1 cellular context compared by ENCODE assay signal in the genomic region with DNA sequence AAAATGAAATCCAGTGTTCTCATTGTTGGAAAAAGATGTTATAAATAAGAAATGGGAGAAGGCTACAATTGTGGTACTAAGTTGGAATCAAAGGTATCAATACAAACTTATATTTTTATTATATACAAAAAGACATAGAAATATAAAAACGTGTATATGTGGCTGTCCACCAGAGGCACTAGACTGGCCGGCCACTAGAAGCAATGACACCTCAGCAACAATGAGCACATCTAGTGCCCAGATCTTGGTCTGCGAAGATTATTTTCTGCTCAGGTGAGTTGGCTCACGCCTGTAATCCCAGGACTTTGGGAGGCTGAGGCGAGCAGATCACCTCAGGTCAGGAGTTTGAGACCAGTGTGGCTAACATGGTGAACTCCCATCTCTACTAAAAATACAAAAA.
TF ChIP-seq lines count a peak whose summit lies in the region.

No MANE protein-coding gene starts in this region.

TF ChIP-seq in H1, 55 proteins besides CTCF, POLR2A, EP300 and RAD21:
- TF ChIP-seq, protein P1, sequence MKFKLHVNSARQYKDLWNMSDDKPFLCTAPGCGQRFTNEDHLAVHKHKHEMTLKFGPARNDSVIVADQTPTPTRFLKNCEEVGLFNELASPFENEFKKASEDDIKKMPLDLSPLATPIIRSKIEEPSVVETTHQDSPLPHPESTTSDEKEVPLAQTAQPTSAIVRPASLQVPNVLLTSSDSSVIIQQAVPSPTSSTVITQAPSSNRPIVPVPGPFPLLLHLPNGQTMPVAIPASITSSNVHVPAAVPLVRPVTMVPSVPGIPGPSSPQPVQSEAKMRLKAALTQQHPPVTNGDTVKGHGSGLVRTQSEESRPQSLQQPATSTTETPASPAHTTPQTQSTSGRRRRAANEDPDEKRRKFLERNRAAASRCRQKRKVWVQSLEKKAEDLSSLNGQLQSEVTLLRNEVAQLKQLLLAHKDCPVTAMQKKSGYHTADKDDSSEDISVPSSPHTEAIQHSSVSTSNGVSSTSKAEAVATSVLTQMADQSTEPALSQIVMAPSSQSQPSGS (IDR thresholded peaks at IDR 0.05; ENCODE audit: low read length) = no peak
- no peak for TF ChIP-seq SIX5 (IDR thresholded peaks at IDR 0.05; ENCODE audit: low read depth, low read length)
- TF ChIP-seq, protein P2, sequence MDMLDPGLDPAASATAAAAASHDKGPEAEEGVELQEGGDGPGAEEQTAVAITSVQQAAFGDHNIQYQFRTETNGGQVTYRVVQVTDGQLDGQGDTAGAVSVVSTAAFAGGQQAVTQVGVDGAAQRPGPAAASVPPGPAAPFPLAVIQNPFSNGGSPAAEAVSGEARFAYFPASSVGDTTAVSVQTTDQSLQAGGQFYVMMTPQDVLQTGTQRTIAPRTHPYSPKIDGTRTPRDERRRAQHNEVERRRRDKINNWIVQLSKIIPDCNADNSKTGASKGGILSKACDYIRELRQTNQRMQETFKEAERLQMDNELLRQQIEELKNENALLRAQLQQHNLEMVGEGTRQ (IDR thresholded peaks at IDR 0.05; ENCODE audit: low read length) = no peak
- TF ChIP-seq, protein P3, sequence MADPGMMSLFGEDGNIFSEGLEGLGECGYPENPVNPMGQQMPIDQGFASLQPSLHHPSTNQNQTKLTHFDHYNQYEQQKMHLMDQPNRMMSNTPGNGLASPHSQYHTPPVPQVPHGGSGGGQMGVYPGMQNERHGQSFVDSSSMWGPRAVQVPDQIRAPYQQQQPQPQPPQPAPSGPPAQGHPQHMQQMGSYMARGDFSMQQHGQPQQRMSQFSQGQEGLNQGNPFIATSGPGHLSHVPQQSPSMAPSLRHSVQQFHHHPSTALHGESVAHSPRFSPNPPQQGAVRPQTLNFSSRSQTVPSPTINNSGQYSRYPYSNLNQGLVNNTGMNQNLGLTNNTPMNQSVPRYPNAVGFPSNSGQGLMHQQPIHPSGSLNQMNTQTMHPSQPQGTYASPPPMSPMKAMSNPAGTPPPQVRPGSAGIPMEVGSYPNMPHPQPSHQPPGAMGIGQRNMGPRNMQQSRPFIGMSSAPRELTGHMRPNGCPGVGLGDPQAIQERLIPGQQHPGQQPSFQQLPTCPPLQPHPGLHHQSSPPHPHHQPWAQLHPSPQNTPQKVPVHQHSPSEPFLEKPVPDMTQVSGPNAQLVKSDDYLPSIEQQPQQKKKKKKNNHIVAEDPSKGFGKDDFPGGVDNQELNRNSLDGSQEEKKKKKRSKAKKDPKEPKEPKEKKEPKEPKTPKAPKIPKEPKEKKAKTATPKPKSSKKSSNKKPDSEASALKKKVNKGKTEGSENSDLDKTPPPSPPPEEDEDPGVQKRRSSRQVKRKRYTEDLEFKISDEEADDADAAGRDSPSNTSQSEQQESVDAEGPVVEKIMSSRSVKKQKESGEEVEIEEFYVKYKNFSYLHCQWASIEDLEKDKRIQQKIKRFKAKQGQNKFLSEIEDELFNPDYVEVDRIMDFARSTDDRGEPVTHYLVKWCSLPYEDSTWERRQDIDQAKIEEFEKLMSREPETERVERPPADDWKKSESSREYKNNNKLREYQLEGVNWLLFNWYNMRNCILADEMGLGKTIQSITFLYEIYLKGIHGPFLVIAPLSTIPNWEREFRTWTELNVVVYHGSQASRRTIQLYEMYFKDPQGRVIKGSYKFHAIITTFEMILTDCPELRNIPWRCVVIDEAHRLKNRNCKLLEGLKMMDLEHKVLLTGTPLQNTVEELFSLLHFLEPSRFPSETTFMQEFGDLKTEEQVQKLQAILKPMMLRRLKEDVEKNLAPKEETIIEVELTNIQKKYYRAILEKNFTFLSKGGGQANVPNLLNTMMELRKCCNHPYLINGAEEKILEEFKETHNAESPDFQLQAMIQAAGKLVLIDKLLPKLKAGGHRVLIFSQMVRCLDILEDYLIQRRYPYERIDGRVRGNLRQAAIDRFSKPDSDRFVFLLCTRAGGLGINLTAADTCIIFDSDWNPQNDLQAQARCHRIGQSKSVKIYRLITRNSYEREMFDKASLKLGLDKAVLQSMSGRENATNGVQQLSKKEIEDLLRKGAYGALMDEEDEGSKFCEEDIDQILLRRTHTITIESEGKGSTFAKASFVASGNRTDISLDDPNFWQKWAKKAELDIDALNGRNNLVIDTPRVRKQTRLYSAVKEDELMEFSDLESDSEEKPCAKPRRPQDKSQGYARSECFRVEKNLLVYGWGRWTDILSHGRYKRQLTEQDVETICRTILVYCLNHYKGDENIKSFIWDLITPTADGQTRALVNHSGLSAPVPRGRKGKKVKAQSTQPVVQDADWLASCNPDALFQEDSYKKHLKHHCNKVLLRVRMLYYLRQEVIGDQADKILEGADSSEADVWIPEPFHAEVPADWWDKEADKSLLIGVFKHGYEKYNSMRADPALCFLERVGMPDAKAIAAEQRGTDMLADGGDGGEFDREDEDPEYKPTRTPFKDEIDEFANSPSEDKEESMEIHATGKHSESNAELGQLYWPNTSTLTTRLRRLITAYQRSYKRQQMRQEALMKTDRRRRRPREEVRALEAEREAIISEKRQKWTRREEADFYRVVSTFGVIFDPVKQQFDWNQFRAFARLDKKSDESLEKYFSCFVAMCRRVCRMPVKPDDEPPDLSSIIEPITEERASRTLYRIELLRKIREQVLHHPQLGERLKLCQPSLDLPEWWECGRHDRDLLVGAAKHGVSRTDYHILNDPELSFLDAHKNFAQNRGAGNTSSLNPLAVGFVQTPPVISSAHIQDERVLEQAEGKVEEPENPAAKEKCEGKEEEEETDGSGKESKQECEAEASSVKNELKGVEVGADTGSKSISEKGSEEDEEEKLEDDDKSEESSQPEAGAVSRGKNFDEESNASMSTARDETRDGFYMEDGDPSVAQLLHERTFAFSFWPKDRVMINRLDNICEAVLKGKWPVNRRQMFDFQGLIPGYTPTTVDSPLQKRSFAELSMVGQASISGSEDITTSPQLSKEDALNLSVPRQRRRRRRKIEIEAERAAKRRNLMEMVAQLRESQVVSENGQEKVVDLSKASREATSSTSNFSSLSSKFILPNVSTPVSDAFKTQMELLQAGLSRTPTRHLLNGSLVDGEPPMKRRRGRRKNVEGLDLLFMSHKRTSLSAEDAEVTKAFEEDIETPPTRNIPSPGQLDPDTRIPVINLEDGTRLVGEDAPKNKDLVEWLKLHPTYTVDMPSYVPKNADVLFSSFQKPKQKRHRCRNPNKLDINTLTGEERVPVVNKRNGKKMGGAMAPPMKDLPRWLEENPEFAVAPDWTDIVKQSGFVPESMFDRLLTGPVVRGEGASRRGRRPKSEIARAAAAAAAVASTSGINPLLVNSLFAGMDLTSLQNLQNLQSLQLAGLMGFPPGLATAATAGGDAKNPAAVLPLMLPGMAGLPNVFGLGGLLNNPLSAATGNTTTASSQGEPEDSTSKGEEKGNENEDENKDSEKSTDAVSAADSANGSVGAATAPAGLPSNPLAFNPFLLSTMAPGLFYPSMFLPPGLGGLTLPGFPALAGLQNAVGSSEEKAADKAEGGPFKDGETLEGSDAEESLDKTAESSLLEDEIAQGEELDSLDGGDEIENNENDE (IDR thresholded peaks at IDR 0.05; ENCODE audit: insufficient replicate concordance, low read length) = no peak
- no peak for TF ChIP-seq EZH2 (IDR thresholded peaks at IDR 0.05; ENCODE audit: low read depth, low read length, severe bottlenecking)
- TF ChIP-seq, protein P4, sequence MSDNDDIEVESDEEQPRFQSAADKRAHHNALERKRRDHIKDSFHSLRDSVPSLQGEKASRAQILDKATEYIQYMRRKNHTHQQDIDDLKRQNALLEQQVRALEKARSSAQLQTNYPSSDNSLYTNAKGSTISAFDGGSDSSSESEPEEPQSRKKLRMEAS (IDR thresholded peaks at IDR 0.05) = no peak
- TF ChIP-seq KDM4A (IDR thresholded peaks at IDR 0.05; ENCODE audit: low read depth, low read length, severe bottlenecking) = no peak
- no peak for TF ChIP-seq EGR1 (IDR thresholded peaks at IDR 0.05; ENCODE audit: borderline replicate concordance, low read depth, low read length)
TF ChIP-seq in H1: peak in this region for 0.
